Comparison of ENCODE assay signal across 14 cellular contexts in genomic region chr9:20426019-20426418, GRCh38.
DNase-seq lines count a peak whose midpoint lies in the region; ATAC-seq lines count a peak whose summit lies in the region.
"Had no signal": no experiment of that assay in that cellular context is flagged by ENCODE, and none has a peak within 500 bp of the region (broad histone marks: within the 10 kb centered on the region; RNA-seq: fewer than 3 reads in every experiment).

No MANE protein-coding gene starts in this region.

- DNase-seq in COLO829 (ENCODE audit: low spot score) (no peak), NCI-H1930 (lab: John Stamatoyannopoulos, UW) (no peak)
- no peak for DNase-seq in activated effector memory CD4-positive, alpha-beta T cell treated with anti-CD3 and anti-CD28 coated beads, Interleukin-2, amount 50 U/mL, for 16 hours
- DNase-seq: activated CD4-positive, alpha-beta T cell treated with anti-CD3 and anti-CD28 coated beads, Interleukin-2, amount 50 U/mL, for 4 hours; activated T-cell treated with anti-CD3 and anti-CD28 coated beads, Interleukin-2, amount 50 U/mL, for 72 hours; cortex of kidney; esophagus squamous epithelium; NCI-H2029; NCI-H774 had no signal

- ATAC-seq in GM18498 (IDR thresholded peaks at IDR 0.05; ENCODE audit: unreplicated experiment) (peak; percentile 73), GM19467 (IDR thresholded peaks at IDR 0.05; ENCODE audit: unreplicated experiment) (peak; percentile 78), HG02798 (IDR thresholded peaks at IDR 0.05; ENCODE audit: poor library complexity, unreplicated experiment) (peak; percentile 89), HG03520 (IDR thresholded peaks at IDR 0.05; ENCODE audit: unreplicated experiment) (peak; percentile 64), GM19324 (IDR thresholded peaks at IDR 0.05; ENCODE audit: low FRiP score, unreplicated experiment) (no peak)
- ATAC-seq: activated T-cell treated with anti-CD3 and anti-CD28 coated beads, Interleukin-2, amount 50 U/mL, for 72 hours had no signal
